In the genomic region with DNA sequence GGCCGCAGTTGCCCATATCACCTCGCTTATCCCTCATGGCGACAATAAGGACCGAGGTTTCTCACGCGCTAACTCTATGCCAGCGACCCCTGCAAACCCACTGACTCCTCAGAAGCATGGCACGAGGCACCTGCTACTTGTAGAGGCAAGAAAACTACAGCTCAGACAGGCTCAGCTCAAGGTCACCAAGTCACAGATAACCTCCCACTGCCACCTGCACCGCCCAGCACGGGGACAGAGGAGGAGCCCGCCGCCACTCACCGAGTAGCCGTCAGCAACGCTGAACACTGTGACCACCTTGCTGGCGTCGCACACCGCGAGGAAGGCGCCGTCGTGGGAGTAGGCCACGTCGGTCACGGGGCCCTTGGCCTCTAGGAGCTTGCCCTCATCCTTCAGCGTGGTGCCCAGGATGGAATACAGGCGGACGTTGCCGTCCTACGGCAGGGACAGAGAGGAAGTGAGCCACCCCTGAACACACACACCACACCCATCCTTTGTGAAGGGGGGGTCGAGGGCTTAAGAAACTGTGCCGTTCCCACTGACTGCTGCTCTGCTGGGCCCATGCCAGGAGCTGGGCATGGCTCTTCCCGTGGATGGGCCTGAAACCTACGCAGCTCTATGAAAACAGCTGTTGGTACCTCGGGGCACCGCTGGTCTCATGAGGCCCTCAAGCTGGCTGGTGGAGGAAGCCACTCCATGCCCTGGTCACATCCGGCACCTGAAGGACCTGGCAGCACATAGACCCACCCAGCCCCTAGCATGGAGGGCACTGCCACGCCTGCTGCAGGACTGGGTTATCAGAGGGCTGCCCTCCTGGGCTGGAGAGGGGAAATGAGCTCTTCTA, we compare ENCODE assay signal across 1 cellular context.
TF ChIP-seq lines count a peak whose summit lies in the region.

No MANE protein-coding gene starts in this region.

TF ChIP-seq in GM12878, 131 proteins besides CTCF, POLR2A, EP300 and RAD21:
- TF ChIP-seq JUNB (IDR thresholded peaks at IDR 0.05) (no peak), HDAC2 (IDR thresholded peaks at IDR 0.05) (no peak), ZBED1 (IDR thresholded peaks at IDR 0.05; ENCODE audit: borderline replicate concordance) (no peak), SUZ12 (IDR thresholded peaks at IDR 0.05; ENCODE audit: unreplicated experiment) (no peak), CBFB (IDR thresholded peaks at IDR 0.05; ENCODE audit: low read depth) (no peak), SP1 (IDR thresholded peaks at IDR 0.05; ENCODE audit: low read depth, low read length) (no peak), CREM (IDR thresholded peaks at IDR 0.05; ENCODE audit: low read depth) (no peak), CHD2 (IDR thresholded peaks at IDR 0.05; ENCODE audit: borderline replicate concordance, low read depth, low read length) (no peak), FOXM1 (IDR thresholded peaks at IDR 0.05; ENCODE audit: low read depth, low read length) (no peak)
- TF ChIP-seq, protein P1, sequence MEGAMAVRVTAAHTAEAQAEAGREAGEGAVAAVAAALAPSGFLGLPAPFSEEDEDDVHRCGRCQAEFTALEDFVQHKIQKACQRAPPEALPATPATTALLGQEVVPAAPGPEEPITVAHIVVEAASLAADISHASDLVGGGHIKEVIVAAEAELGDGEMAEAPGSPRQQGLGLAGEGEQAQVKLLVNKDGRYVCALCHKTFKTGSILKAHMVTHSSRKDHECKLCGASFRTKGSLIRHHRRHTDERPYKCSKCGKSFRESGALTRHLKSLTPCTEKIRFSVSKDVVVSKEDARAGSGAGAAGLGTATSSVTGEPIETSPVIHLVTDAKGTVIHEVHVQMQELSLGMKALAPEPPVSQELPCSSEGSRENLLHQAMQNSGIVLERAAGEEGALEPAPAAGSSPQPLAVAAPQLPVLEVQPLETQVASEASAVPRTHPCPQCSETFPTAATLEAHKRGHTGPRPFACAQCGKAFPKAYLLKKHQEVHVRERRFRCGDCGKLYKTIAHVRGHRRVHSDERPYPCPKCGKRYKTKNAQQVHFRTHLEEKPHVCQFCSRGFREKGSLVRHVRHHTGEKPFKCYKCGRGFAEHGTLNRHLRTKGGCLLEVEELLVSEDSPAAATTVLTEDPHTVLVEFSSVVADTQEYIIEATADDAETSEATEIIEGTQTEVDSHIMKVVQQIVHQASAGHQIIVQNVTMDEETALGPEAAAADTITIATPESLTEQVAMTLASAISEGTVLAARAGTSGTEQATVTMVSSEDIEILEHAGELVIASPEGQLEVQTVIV (IDR thresholded peaks at IDR 0.05; ENCODE audit: borderline replicate concordance, partially characterized antibody) = no peak
- TF ChIP-seq, protein P2, sequence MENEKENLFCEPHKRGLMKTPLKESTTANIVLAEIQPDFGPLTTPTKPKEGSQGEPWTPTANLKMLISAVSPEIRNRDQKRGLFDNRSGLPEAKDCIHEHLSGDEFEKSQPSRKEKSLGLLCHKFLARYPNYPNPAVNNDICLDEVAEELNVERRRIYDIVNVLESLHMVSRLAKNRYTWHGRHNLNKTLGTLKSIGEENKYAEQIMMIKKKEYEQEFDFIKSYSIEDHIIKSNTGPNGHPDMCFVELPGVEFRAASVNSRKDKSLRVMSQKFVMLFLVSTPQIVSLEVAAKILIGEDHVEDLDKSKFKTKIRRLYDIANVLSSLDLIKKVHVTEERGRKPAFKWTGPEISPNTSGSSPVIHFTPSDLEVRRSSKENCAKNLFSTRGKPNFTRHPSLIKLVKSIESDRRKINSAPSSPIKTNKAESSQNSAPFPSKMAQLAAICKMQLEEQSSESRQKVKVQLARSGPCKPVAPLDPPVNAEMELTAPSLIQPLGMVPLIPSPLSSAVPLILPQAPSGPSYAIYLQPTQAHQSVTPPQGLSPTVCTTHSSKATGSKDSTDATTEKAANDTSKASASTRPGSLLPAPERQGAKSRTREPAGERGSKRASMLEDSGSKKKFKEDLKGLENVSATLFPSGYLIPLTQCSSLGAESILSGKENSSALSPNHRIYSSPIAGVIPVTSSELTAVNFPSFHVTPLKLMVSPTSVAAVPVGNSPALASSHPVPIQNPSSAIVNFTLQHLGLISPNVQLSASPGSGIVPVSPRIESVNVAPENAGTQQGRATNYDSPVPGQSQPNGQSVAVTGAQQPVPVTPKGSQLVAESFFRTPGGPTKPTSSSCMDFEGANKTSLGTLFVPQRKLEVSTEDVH (IDR thresholded peaks at IDR 0.05; ENCODE audit: low read depth, partially characterized antibody) = no peak
- TF ChIP-seq, protein P3, sequence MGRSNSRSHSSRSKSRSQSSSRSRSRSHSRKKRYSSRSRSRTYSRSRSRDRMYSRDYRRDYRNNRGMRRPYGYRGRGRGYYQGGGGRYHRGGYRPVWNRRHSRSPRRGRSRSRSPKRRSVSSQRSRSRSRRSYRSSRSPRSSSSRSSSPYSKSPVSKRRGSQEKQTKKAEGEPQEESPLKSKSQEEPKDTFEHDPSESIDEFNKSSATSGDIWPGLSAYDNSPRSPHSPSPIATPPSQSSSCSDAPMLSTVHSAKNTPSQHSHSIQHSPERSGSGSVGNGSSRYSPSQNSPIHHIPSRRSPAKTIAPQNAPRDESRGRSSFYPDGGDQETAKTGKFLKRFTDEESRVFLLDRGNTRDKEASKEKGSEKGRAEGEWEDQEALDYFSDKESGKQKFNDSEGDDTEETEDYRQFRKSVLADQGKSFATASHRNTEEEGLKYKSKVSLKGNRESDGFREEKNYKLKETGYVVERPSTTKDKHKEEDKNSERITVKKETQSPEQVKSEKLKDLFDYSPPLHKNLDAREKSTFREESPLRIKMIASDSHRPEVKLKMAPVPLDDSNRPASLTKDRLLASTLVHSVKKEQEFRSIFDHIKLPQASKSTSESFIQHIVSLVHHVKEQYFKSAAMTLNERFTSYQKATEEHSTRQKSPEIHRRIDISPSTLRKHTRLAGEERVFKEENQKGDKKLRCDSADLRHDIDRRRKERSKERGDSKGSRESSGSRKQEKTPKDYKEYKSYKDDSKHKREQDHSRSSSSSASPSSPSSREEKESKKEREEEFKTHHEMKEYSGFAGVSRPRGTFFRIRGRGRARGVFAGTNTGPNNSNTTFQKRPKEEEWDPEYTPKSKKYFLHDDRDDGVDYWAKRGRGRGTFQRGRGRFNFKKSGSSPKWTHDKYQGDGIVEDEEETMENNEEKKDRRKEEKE (IDR thresholded peaks at IDR 0.05) = no peak
- TF ChIP-seq, protein P4, sequence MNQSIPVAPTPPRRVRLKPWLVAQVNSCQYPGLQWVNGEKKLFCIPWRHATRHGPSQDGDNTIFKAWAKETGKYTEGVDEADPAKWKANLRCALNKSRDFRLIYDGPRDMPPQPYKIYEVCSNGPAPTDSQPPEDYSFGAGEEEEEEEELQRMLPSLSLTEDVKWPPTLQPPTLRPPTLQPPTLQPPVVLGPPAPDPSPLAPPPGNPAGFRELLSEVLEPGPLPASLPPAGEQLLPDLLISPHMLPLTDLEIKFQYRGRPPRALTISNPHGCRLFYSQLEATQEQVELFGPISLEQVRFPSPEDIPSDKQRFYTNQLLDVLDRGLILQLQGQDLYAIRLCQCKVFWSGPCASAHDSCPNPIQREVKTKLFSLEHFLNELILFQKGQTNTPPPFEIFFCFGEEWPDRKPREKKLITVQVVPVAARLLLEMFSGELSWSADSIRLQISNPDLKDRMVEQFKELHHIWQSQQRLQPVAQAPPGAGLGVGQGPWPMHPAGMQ (IDR thresholded peaks at IDR 0.05; ENCODE audit: borderline replicate concordance) = no peak
- TF ChIP-seq, protein P5, sequence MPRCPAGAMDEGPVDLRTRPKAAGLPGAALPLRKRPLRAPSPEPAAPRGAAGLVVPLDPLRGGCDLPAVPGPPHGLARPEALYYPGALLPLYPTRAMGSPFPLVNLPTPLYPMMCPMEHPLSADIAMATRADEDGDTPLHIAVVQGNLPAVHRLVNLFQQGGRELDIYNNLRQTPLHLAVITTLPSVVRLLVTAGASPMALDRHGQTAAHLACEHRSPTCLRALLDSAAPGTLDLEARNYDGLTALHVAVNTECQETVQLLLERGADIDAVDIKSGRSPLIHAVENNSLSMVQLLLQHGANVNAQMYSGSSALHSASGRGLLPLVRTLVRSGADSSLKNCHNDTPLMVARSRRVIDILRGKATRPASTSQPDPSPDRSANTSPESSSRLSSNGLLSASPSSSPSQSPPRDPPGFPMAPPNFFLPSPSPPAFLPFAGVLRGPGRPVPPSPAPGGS (IDR thresholded peaks at IDR 0.05; ENCODE audit: borderline replicate concordance, insufficient read depth, low read depth, low read length, poor library complexity, severe bottlenecking) = no peak
- TF ChIP-seq, protein P6, sequence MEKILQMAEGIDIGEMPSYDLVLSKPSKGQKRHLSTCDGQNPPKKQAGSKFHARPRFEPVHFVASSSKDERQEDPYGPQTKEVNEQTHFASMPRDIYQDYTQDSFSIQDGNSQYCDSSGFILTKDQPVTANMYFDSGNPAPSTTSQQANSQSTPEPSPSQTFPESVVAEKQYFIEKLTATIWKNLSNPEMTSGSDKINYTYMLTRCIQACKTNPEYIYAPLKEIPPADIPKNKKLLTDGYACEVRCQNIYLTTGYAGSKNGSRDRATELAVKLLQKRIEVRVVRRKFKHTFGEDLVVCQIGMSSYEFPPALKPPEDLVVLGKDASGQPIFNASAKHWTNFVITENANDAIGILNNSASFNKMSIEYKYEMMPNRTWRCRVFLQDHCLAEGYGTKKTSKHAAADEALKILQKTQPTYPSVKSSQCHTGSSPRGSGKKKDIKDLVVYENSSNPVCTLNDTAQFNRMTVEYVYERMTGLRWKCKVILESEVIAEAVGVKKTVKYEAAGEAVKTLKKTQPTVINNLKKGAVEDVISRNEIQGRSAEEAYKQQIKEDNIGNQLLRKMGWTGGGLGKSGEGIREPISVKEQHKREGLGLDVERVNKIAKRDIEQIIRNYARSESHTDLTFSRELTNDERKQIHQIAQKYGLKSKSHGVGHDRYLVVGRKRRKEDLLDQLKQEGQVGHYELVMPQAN (conservative IDR thresholded peaks at IDR 0.05) = no peak
